10 cellular contexts compared by ENCODE assay signal in genomic region chr4:27357283-27357682, GRCh38.
A peak's percentile ranks its signal among the peaks of the same experiment; 100 is the strongest.
DNase-seq lines count a peak whose midpoint lies in the region; ATAC-seq and TF ChIP-seq lines count a peak whose summit lies in the region.
"Had no signal": no experiment of that assay in that cellular context is flagged by ENCODE, and none has a peak within 500 bp of the region (broad histone marks: within the 10 kb centered on the region; RNA-seq: fewer than 3 reads in every experiment).

No MANE protein-coding gene starts in this region.

- no peak overlapping the region for H3K4me2 ChIP-seq in neural cell (ENCODE audit: low read length)

- peak; percentile 75 for TF ChIP-seq RAD21 in neural cell (conservative IDR thresholded peaks at IDR 0.05)

- no peak overlapping the region for H2AFZ ChIP-seq in neural cell (ENCODE audit: low read depth, low read length)

- ATAC-seq in HG02763 (IDR thresholded peaks at IDR 0.05; ENCODE audit: unreplicated experiment) (no peak), GM18870 (IDR thresholded peaks at IDR 0.05; ENCODE audit: unreplicated experiment) (no peak), HG02870 (IDR thresholded peaks at IDR 0.05; ENCODE audit: unreplicated experiment) (no peak)
- ATAC-seq: stimulated activated naive B cell treated with anti-CD40 and anti-IgM and Interleukin-4, amounts not matched to agents 10 μg/mL and 1 μg/mL and 100 μg/mL, for 72 hours had no signal

- H3K27me3 ChIP-seq in neural cell (ENCODE audit: insufficient read depth, low read depth, low read length) = no peaks in the 10 kb centered on the region

- no peak for TF ChIP-seq EP300 in neural cell (conservative IDR thresholded peaks at IDR 0.05; ENCODE audit: poor library complexity, severe bottlenecking)

- no peak overlapping the region for H3K4me3 ChIP-seq in neural cell (ENCODE audit: low read length)

- H3K27ac Mint-ChIP-seq in brain = peak overlapping the region in 1 of 5 experiments; percentile 46
- H3K27ac Mint-ChIP-seq: activated naive CD4-positive, alpha-beta T cell treated with anti-CD3 and anti-CD28 coated beads, Interleukin-2, amount 50 U/mL, for 24 hours; stimulated activated naive B cell treated with anti-CD40 and anti-IgM and Interleukin-4, amounts not matched to agents 10 μg/mL and 1 μg/mL and 100 μg/mL, for 72 hours had no signal

- H3K4me3 Mint-ChIP-seq in brain = no peak overlapping the region
- H3K4me3 Mint-ChIP-seq: activated naive CD4-positive, alpha-beta T cell treated with anti-CD3 and anti-CD28 coated beads, Interleukin-2, amount 50 U/mL, for 24 hours; stimulated activated naive B cell treated with anti-CD40 and anti-IgM and Interleukin-4, amounts not matched to agents 10 μg/mL and 1 μg/mL and 100 μg/mL, for 72 hours had no signal

- peaks cover 42% of the 10 kb centered on the region for H3K4me1 Mint-ChIP-seq in brain
- H3K4me1 Mint-ChIP-seq: activated naive CD4-positive, alpha-beta T cell treated with anti-CD3 and anti-CD28 coated beads, Interleukin-2, amount 50 U/mL, for 24 hours; stimulated activated naive B cell treated with anti-CD40 and anti-IgM and Interleukin-4, amounts not matched to agents 10 μg/mL and 1 μg/mL and 100 μg/mL, for 72 hours had no signal

- no peaks in the 10 kb centered on the region for H3K36me3 ChIP-seq in neural cell (ENCODE audit: insufficient read depth, low read length)

- no peak overlapping the region for H3K27ac ChIP-seq in neural cell (ENCODE audit: low read length)

- H3K9ac ChIP-seq in neural cell (ENCODE audit: low read length) = no peak overlapping the region

- TF ChIP-seq CTCF in brain (conservative IDR thresholded peaks at IDR 0.05) (peak; percentile 50 to 65), neural cell (IDR thresholded peaks at IDR 0.05; ENCODE audit: poor library complexity, severe bottlenecking) (peak; percentile 75)

- no peaks in the 10 kb centered on the region for H3K36me3 Mint-ChIP-seq in brain
- H3K36me3 Mint-ChIP-seq: activated naive CD4-positive, alpha-beta T cell treated with anti-CD3 and anti-CD28 coated beads, Interleukin-2, amount 50 U/mL, for 24 hours; stimulated activated naive B cell treated with anti-CD40 and anti-IgM and Interleukin-4, amounts not matched to agents 10 μg/mL and 1 μg/mL and 100 μg/mL, for 72 hours had no signal

- no peaks in the 10 kb centered on the region for H3K9me3 ChIP-seq in neural cell (ENCODE audit: low read length)

- no peaks in the 10 kb centered on the region for H3K9me2 ChIP-seq in neural cell (ENCODE audit: insufficient read depth, low read length)

- H3F3A ChIP-seq in neural cell (ENCODE audit: insufficient read depth, low read length, poor library complexity, severe bottlenecking) = no peaks in the 10 kb centered on the region

- DNase-seq in EL (peak; percentile 20), NCI-H2081 treated with DMSO at 0.1 percent for 48 hours (lab: John Stamatoyannopoulos, UW) (peak; percentile 41), NCI-H2171 treated with DMSO at 0.1 percent for 48 hours (lab: John Stamatoyannopoulos, UW) (no peak)
- DNase-seq: stimulated activated naive B cell treated with anti-CD40 and anti-IgM and Interleukin-4, amounts not matched to agents 10 μg/mL and 1 μg/mL and 100 μg/mL, for 72 hours had no signal

- peaks cover 0 to 5% (median 2%) of the 10 kb centered on the region in 5 experiments for H3K9me3 Mint-ChIP-seq in brain
- H3K9me3 Mint-ChIP-seq: stimulated activated naive B cell treated with anti-CD40 and anti-IgM and Interleukin-4, amounts not matched to agents 10 μg/mL and 1 μg/mL and 100 μg/mL, for 72 hours had no signal

- peaks cover 20% of the 10 kb centered on the region for H3K27me3 Mint-ChIP-seq in brain
- H3K27me3 Mint-ChIP-seq: activated naive CD4-positive, alpha-beta T cell treated with anti-CD3 and anti-CD28 coated beads, Interleukin-2, amount 50 U/mL, for 24 hours had no signal

- H4K20me1 ChIP-seq in neural cell (ENCODE audit: insufficient read depth) = no peaks in the 10 kb centered on the region

- H3K79me2 ChIP-seq in neural cell (replicated peaks; ENCODE audit: insufficient read depth, low read length) = no peaks in the 10 kb centered on the region

TF ChIP-seq in neural cell, 6 proteins besides CTCF, POLR2A, EP300 and RAD21:
- TF ChIP-seq EZH2 (IDR thresholded peaks at IDR 0.05; ENCODE audit: borderline replicate concordance, insufficient read depth, low read length, poor library complexity, severe bottlenecking) (no peak), POLR2AphosphoS5 (IDR thresholded peaks at IDR 0.05) (no peak), SMC3 (conservative IDR thresholded peaks at IDR 0.05; ENCODE audit: poor library complexity) (peak; percentile 63)
